Comparison of ENCODE assay signal across 1 cellular context in the genomic region with DNA sequence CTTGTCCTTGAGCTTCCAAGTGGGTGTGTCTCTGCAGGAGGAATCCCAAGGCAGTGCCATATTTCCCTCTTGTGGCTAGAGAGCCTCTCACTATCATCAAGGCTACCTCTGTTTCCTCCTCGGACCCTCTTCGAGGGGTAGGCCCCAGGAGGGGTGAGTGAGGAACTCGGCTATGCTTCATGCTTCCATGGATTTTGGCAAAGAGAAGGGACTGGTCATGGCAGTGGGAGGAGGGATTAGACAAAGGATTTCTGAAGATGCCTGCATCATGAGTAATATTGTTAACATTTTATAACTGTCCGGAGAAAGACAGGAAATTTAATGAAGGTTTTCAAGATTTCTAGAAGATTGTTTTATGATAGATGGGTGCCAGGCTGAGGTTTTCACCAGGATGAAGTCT.
TF ChIP-seq lines count a peak whose summit lies in the region.

No MANE protein-coding gene starts in this region.

TF ChIP-seq in SK-N-SH, 30 proteins besides CTCF, POLR2A, EP300 and RAD21 (continued from another document):
- TF ChIP-seq, protein P1, sequence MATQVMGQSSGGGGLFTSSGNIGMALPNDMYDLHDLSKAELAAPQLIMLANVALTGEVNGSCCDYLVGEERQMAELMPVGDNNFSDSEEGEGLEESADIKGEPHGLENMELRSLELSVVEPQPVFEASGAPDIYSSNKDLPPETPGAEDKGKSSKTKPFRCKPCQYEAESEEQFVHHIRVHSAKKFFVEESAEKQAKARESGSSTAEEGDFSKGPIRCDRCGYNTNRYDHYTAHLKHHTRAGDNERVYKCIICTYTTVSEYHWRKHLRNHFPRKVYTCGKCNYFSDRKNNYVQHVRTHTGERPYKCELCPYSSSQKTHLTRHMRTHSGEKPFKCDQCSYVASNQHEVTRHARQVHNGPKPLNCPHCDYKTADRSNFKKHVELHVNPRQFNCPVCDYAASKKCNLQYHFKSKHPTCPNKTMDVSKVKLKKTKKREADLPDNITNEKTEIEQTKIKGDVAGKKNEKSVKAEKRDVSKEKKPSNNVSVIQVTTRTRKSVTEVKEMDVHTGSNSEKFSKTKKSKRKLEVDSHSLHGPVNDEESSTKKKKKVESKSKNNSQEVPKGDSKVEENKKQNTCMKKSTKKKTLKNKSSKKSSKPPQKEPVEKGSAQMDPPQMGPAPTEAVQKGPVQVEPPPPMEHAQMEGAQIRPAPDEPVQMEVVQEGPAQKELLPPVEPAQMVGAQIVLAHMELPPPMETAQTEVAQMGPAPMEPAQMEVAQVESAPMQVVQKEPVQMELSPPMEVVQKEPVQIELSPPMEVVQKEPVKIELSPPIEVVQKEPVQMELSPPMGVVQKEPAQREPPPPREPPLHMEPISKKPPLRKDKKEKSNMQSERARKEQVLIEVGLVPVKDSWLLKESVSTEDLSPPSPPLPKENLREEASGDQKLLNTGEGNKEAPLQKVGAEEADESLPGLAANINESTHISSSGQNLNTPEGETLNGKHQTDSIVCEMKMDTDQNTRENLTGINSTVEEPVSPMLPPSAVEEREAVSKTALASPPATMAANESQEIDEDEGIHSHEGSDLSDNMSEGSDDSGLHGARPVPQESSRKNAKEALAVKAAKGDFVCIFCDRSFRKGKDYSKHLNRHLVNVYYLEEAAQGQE (IDR thresholded peaks at IDR 0.05; ENCODE audit: low read depth, low read length), result no peak
- TF ChIP-seq MEF2A (IDR thresholded peaks at IDR 0.05; ENCODE audit: borderline replicate concordance, low read depth) (no peak), FOXM1 (IDR thresholded peaks at IDR 0.05; ENCODE audit: low read depth) (no peak), POLR2AphosphoS5 (IDR thresholded peaks at IDR 0.05; ENCODE audit: low read depth, low read length) (no peak), RFX5 (IDR thresholded peaks at IDR 0.05; ENCODE audit: low read length) (no peak), JUND (IDR thresholded peaks at IDR 0.05) (no peak)
